11 cellular contexts compared by ENCODE assay signal in the genomic region with DNA sequence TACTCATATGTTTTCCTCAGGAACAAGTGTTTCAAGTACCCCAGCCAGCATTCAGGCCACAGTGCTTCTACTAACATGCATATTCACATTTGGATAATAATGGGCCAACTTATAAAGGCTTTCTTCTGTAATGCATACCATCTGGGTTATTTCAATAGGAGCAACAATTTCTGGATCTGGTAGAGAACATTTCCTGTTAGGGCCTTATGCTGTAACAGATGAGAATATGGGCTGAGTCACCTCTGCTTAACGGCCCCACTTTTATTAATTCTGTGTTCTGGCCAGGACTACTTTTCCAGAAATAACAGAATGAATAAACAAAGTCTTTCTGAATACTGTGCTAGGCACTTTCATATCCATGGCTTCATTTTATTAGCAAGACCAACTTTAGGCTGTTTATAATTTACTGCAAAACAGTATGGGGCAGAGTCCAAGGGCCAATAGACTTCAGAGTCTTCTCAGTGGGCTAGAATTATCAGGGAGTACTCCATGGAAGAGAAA. TPM values are rescaled to one million over a fixed set of nuclear protein-coding genes. Genes with fewer than 3 reads are reported as not detected.
A peak's percentile ranks its signal among the peaks of the same experiment; 100 is the strongest.
DNase-seq lines count a peak whose midpoint lies in the region; ATAC-seq and TF ChIP-seq lines count a peak whose summit lies in the region.
"Had no signal": no experiment of that assay in that cellular context is flagged by ENCODE, and none has a peak within 500 bp of the region (broad histone marks: within the 10 kb centered on the region; RNA-seq: fewer than 3 reads in every experiment).

No MANE protein-coding gene starts in this region.

- ATAC-seq in upper lobe of right lung = no peak
- ATAC-seq in GM21737 (IDR thresholded peaks at IDR 0.05; ENCODE audit: unreplicated experiment) = no peak
- ATAC-seq: activated CD4-positive, alpha-beta T cell treated with anti-CD3 and anti-CD28 coated beads for 36 hours had no signal

- H3K4me3 ChIP-seq in astrocyte of the spinal cord (ENCODE audit: low read depth, low read length) (no peak overlapping the region), hepatocyte (no peak overlapping the region), upper lobe of right lung (no peak overlapping the region)

- CTCF ChIA-PET in activated naive CD4-positive, alpha-beta T cell treated with anti-CD3 and anti-CD28 coated beads for 36 hours (lab: Charles Lee) = interaction anchor here (1.7 kb wide), 1 partner anchor 9 kb away, joined by 3 read pairs; no protein-coding TSS in a partner anchor

- H3K9me3 ChIP-seq in hepatocyte (ENCODE audit: low read depth) (no peaks in the 10 kb centered on the region), upper lobe of right lung (no peaks in the 10 kb centered on the region)

- H3K9me3 Mint-ChIP-seq in activated naive CD4-positive, alpha-beta T cell treated with anti-CD3 and anti-CD28 coated beads for 36 hours = no peaks in the 10 kb centered on the region

- 15% methylated on average over 1 of the region's 1 CpG for WGBS in hepatocyte (ENCODE audit: low lambda C conversion rate, missing lambda C conversion rate)

- no peak overlapping the region for H3K27ac Mint-ChIP-seq in activated naive CD4-positive, alpha-beta T cell treated with anti-CD3 and anti-CD28 coated beads for 36 hours
- H3K27ac Mint-ChIP-seq: activated CD4-positive, alpha-beta T cell treated with anti-CD3 and anti-CD28 coated beads for 36 hours had no signal

- in situ Hi-C loops in astrocyte of the spinal cord (cut with HindIII; ENCODE audit: low sequenced_read_pairs) = no loop called here

- H3K27me3 Mint-ChIP-seq in activated naive CD4-positive, alpha-beta T cell treated with anti-CD3 and anti-CD28 coated beads for 36 hours (ENCODE audit: low read depth) = peaks cover 7% of the 10 kb centered on the region
- H3K27me3 Mint-ChIP-seq: activated CD4-positive, alpha-beta T cell treated with anti-CD3 and anti-CD28 coated beads for 36 hours had no signal

- peaks cover 20% of the 10 kb centered on the region for H3K4me1 Mint-ChIP-seq in activated naive CD4-positive, alpha-beta T cell treated with anti-CD3 and anti-CD28 coated beads for 36 hours (ENCODE audit: low read depth)

- H2AFZ ChIP-seq in hepatocyte = no peak overlapping the region
- H2AFZ ChIP-seq: parathyroid adenoma had no signal

- intact Hi-C loops in upper lobe of right lung (cut with DNase I) = no loop called here
- intact Hi-C loops in activated naive CD4-positive, alpha-beta T cell treated with anti-CD3 and anti-CD28 coated beads for 36 hours (cut with micrococcal nuclease) = loop anchor here (10.0 kb wide), 1 partner anchor 1697 kb away; a partner anchor contains a TSS

- DNase-seq in HT1080 (ENCODE audit: low read depth) = peak; percentile 73
- peak; percentile 93 for DNase-seq in astrocyte of the spinal cord (ENCODE audit: low read depth, low spot score)
- DNase-seq in hepatocyte (ENCODE audit: low spot score) = peak; percentile 62
- no peak for DNase-seq in upper lobe of right lung
- no peak for DNase-seq in amygdala (lab: John Stamatoyannopoulos, UW)
- DNase-seq in activated naive CD4-positive, alpha-beta T cell treated with anti-CD3 and anti-CD28 coated beads for 36 hours = no peak
- DNase-seq: activated CD4-positive, alpha-beta T cell treated with anti-CD3 and anti-CD28 coated beads for 36 hours; effector CD8-positive, alpha-beta T cell; NCI-H2081 treated with DMSO at 0.1 percent for 48 hours had no signal

- TF ChIP-seq CTCF in astrocyte of the spinal cord (IDR thresholded peaks at IDR 0.05; ENCODE audit: low read depth, low read length) = no peak
- no peak for TF ChIP-seq CTCF in hepatocyte (IDR thresholded peaks at IDR 0.05; ENCODE audit: poor library complexity)
- no peak for TF ChIP-seq CTCF in upper lobe of right lung (IDR thresholded peaks at IDR 0.05)

- H3K79me2 ChIP-seq in hepatocyte = no peaks in the 10 kb centered on the region
- H3K79me2 ChIP-seq: parathyroid adenoma had no signal

- no peaks in the 10 kb centered on the region for H4K20me1 ChIP-seq in hepatocyte (ENCODE audit: insufficient read depth, poor library complexity, severe bottlenecking)

- H3K4me2 ChIP-seq in hepatocyte = peak overlapping the region; percentile 21

- no peaks in the 10 kb centered on the region for H3K9me2 ChIP-seq in hepatocyte (replicated peaks; ENCODE audit: insufficient read depth)

- H3K27me3 ChIP-seq in hepatocyte = no peaks in the 10 kb centered on the region
- peaks cover 4% of the 10 kb centered on the region for H3K27me3 ChIP-seq in upper lobe of right lung

- H3K4me3 Mint-ChIP-seq in activated naive CD4-positive, alpha-beta T cell treated with anti-CD3 and anti-CD28 coated beads for 36 hours = no peak overlapping the region
- H3K4me3 Mint-ChIP-seq: activated CD4-positive, alpha-beta T cell treated with anti-CD3 and anti-CD28 coated beads for 36 hours had no signal

- H3K27ac ChIP-seq in hepatocyte (peak overlapping the region; percentile 76), upper lobe of right lung (peak overlapping the region; percentile 19)
- H3K27ac ChIP-seq: parathyroid adenoma had no signal

- H3K36me3 Mint-ChIP-seq in activated naive CD4-positive, alpha-beta T cell treated with anti-CD3 and anti-CD28 coated beads for 36 hours (ENCODE audit: low read depth) = no peaks in the 10 kb centered on the region

- H3K4me1 ChIP-seq in hepatocyte (ENCODE audit: insufficient read depth) = peaks cover 25% of the 10 kb centered on the region
- peaks cover 7% of the 10 kb centered on the region for H3K4me1 ChIP-seq in upper lobe of right lung
- H3K4me1 ChIP-seq: parathyroid adenoma had no signal

- H3K36me3 ChIP-seq in hepatocyte (replicated peaks; ENCODE audit: insufficient read depth, low read depth) = no peaks in the 10 kb centered on the region
- no peaks in the 10 kb centered on the region for H3K36me3 ChIP-seq in upper lobe of right lung

RNA-seq across cellular contexts. Expression of a gene that starts 7.9 kb away (rescaled TPM):
- 18.6 and 21.4 TPM in 2 replicates for total RNA-seq in HT1080 (2014; rRNA removed; shearing (Covaris generic))
- 13.3 and 17.8 TPM in 2 replicates for polyA plus RNA-seq in HT1080 (2015; cell fraction: cytosol; rRNA removed)
- polyA plus RNA-seq in HT1080 (2015; cell fraction: nucleus; rRNA removed) = 10.5 and 11.3 TPM in 2 replicates
- total RNA-seq in hepatocyte (38.0 and 39.9 TPM in 2 replicates), upper lobe of right lung (8.5 TPM)
- 17.1 and 26.5 TPM in 2 replicates for polyA plus RNA-seq in hepatocyte
- total RNA-seq in activated naive CD4-positive, alpha-beta T cell treated with anti-CD3 and anti-CD28 coated beads for 36 hours = 10 to 100 TPM; 11.9 to 12.6 TPM

Comparison
In these comparisons a context has a peak if more than half of its experiments do, and no peak if none do; other contexts are left out.
1. DNase-seq: peak in HT1080 (single experiment), astrocyte of the spinal cord (single experiment) and hepatocyte (single experiment); none in upper lobe of right lung (single experiment), amygdala (0 of 56) and activated naive CD4-positive, alpha-beta T cell treated with anti-CD3 and anti-CD28 coated beads for 36 hours (single experiment).